Comparison of ENCODE assay signal across 8 cellular contexts in genomic region chr2:31137211-31138036, GRCh38. TPM values are rescaled to one million over a fixed set of nuclear protein-coding genes. Genes with fewer than 3 reads are reported as not detected.
DNase-seq lines count a peak whose midpoint lies in the region; ATAC-seq and TF ChIP-seq lines count a peak whose summit lies in the region.

No MANE protein-coding gene starts in this region.

- CTCF ChIA-PET in AG04449 (lab: Yijun Ruan, JAX) = interaction anchor here (0.9 to 1.4 kb wide), 3 partner anchors 8 to 196 kb away, joined by 3 to 5 read pairs (median 3); no protein-coding TSS in a partner anchor
- CTCF ChIA-PET in WTC11 (lab: Charles Lee) = interaction anchor here (0.8 to 2.7 kb wide), 16 partner anchors 8 to 426 kb away, joined by 3 to 19 read pairs (median 6); no protein-coding TSS in a partner anchor

- intact Hi-C loops in left ventricle myocardium inferior (cut with micrococcal nuclease) (no loop called here), sigmoid colon (cut with DNase I) (no loop called here)

- H3K4me3 ChIP-seq in AG04449 (ENCODE audit: low read depth, low read length) (peak overlapping the region; percentile 47), left ventricle myocardium inferior (peak overlapping the region; percentile 72), sigmoid colon (peak overlapping the region; percentile 30 to 58 (median 50))

- POLR2A ChIA-PET in AG04449 (lab: Yijun Ruan, JAX) (no interaction called here), WTC11 (lab: Charles Lee) (no interaction called here)

- no peak overlapping the region for H3K27ac Mint-ChIP-seq in WTC11

- H3K4me1 ChIP-seq in left ventricle myocardium inferior (peaks cover 22% of the 10 kb centered on the region), sigmoid colon (peaks cover 0 to 24% (median 20%) of the 10 kb centered on the region in 4 donors)

- no peaks in the 10 kb centered on the region for H3K36me3 Mint-ChIP-seq in WTC11

- no peaks in the 10 kb centered on the region for H3K9me3 Mint-ChIP-seq in WTC11

- peak overlapping the region; percentile 74 for H3K4me3 Mint-ChIP-seq in WTC11

- DNase-seq in AG04449 (ENCODE audit: low read depth, low spot score) = no peak
- DNase-seq in GM20000 (ENCODE audit: low spot score) = peak; percentile 48
- DNase-seq in WTC11 (ENCODE audit: low spot score) = peak; percentile 20
- no peak for DNase-seq in left ventricle myocardium inferior
- no peak for DNase-seq in sigmoid colon
- no peak for DNase-seq in activated CD4-positive, CD25-positive, alpha-beta regulatory T cell (lab: John Stamatoyannopoulos, UW)
- no peak for DNase-seq in SIG-M5 (lab: John Stamatoyannopoulos, UW)

- peaks cover 77% of the 10 kb centered on the region for H3K27me3 Mint-ChIP-seq in WTC11 (ENCODE audit: low read depth)

- WGBS in sigmoid colon, 2 donors = 1 to 2% methylated on average over 72 of the region's 72 CpGs

- peaks cover 32% of the 10 kb centered on the region for H3K4me1 Mint-ChIP-seq in WTC11

- H3K27me3 ChIP-seq in left ventricle myocardium inferior (ENCODE audit: low read depth) = peaks cover 77% of the 10 kb centered on the region
- H3K27me3 ChIP-seq in sigmoid colon = peaks cover 11 to 57% (median 37%) of the 10 kb centered on the region in 3 donors

- no peak for TF ChIP-seq POLR2A in sigmoid colon (IDR thresholded peaks at IDR 0.05)

- no peaks in the 10 kb centered on the region for H3K9me3 ChIP-seq in left ventricle myocardium inferior (replicated peaks)
- H3K9me3 ChIP-seq in sigmoid colon = no peaks in the 10 kb centered on the region

- no peak for TF ChIP-seq EP300 in sigmoid colon (IDR thresholded peaks at IDR 0.05)

- H3K27ac ChIP-seq in left ventricle myocardium inferior (replicated peaks) = no peak overlapping the region
- peak overlapping the region in 1 of 4 donors; percentile 25 for H3K27ac ChIP-seq in sigmoid colon

- no peaks in the 10 kb centered on the region for H3K36me3 ChIP-seq in left ventricle myocardium inferior
- H3K36me3 ChIP-seq in sigmoid colon = no peaks in the 10 kb centered on the region

- TF ChIP-seq CTCF in AG04449 (IDR thresholded peaks at IDR 0.05; ENCODE audit: insufficient read depth, low read length, missing control alignments) (no peak), GM20000 (IDR thresholded peaks at IDR 0.05; ENCODE audit: extremely low read depth, missing control alignments) (no peak), WTC11 (IDR thresholded peaks at IDR 0.05) (no peak), left ventricle myocardium inferior (IDR thresholded peaks at IDR 0.05; ENCODE audit: borderline replicate concordance) (no peak), sigmoid colon (IDR thresholded peaks at IDR 0.05) (no peak)

- ATAC-seq in WTC11 (peak; percentile 31), GM21515 (IDR thresholded peaks at IDR 0.05; ENCODE audit: unreplicated experiment) (no peak)

TF ChIP-seq in WTC11, 78 proteins besides CTCF, POLR2A, EP300 and RAD21:
- TF ChIP-seq JUN (CRISPR knock-in tag; IDR thresholded peaks at IDR 0.05) = no peak
- no peak for TF ChIP-seq ZMAT4 (CRISPR knock-in tag; IDR thresholded peaks at IDR 0.05)
- TF ChIP-seq TCF7 (CRISPR knock-in tag; IDR thresholded peaks at IDR 0.05; ENCODE audit: low read depth) = no peak
- 0 out of 2 replicates have a peak, but pooled peaks have one; percentile 41 for TF ChIP-seq ZNF121 (CRISPR knock-in tag; IDR thresholded peaks at IDR 0.05)
- TF ChIP-seq, protein P1, sequence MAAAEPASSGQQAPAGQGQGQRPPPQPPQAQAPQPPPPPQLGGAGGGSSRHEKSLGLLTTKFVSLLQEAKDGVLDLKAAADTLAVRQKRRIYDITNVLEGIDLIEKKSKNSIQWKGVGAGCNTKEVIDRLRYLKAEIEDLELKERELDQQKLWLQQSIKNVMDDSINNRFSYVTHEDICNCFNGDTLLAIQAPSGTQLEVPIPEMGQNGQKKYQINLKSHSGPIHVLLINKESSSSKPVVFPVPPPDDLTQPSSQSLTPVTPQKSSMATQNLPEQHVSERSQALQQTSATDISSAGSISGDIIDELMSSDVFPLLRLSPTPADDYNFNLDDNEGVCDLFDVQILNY (CRISPR knock-in tag; IDR thresholded peaks at IDR 0.05) = no peak
- no peak for TF ChIP-seq NFATC4 (CRISPR knock-in tag; IDR thresholded peaks at IDR 0.05)
- TF ChIP-seq FOXK1 (CRISPR knock-in tag; IDR thresholded peaks at IDR 0.05) = no peak; the same call in 1 of the 2 replicates
- no peak for TF ChIP-seq HMGXB4 (CRISPR knock-in tag; IDR thresholded peaks at IDR 0.05)

RNA-seq across cellular contexts. Expression of gene GALNT14, which starts 0.8 kb away (rescaled TPM):
- total RNA-seq in WTC11 (2021) (6.0 to 6.8 TPM (median 6.3 TPM) in 3 replicates), left ventricle myocardium inferior (0.14 TPM), sigmoid colon (1 to 10 TPM in 1 of 4 donors, not detected in 3; 1.2 TPM)
- polyA plus RNA-seq in sigmoid colon = 1 to 10 TPM in 2 of 3 donors, not detected in 1; 1.2 to 2.3 TPM

Comparison
In these comparisons a context has a peak if more than half of its experiments do, and no peak if none do; other contexts are left out.
1. DNase-seq: peak in GM20000 (single experiment) and WTC11 (single experiment); none in AG04449 (single experiment), left ventricle myocardium inferior (single experiment), sigmoid colon (single experiment), activated CD4-positive, CD25-positive, alpha-beta regulatory T cell (0 of 4) and SIG-M5 (single experiment).
2. Peak in every context shown above with its lines, with median percentiles within 50 percentile points of each other: H3K4me3 ChIP-seq.